Comparison of ENCODE assay signal across 17 cellular contexts in genomic region chr16:48961546-48961945, GRCh38.
DNase-seq lines count a peak whose midpoint lies in the region.
"Had no signal": no experiment of that assay in that cellular context is flagged by ENCODE, and none has a peak within 500 bp of the region (broad histone marks: within the 10 kb centered on the region; RNA-seq: fewer than 3 reads in every experiment).

No MANE protein-coding gene starts in this region.

- H3K79me1 ChIP-seq in trophoblast cell (ENCODE audit: low read length), result no peaks in the 10 kb centered on the region

- peaks cover 6 to 17% of the 10 kb centered on the region in 2 experiments for H3K4me1 ChIP-seq in trophoblast cell (ENCODE audit: control insufficient read depth in 1 of 2, insufficient read depth in 2 of 2, low read length in 2 of 2)
- H3K4me1 ChIP-seq: SJCRH30 had no signal

- H3K4me3 Mint-ChIP-seq in activated CD4-positive, alpha-beta memory T cell treated with anti-CD3 and anti-CD28 coated beads for 36 hours, result no peak overlapping the region
- H3K4me3 Mint-ChIP-seq: HFFc6 had no signal

- intact Hi-C loops in activated CD4-positive, alpha-beta memory T cell treated with anti-CD3 and anti-CD28 coated beads for 36 hours (cut with micrococcal nuclease), result no loop called here

- no peak overlapping the region for H2AK5ac ChIP-seq in trophoblast cell (ENCODE audit: low read length)

- no peak overlapping the region for H4K12ac ChIP-seq in trophoblast cell (ENCODE audit: low read depth, low read length)

- no peak overlapping the region for H3K4me3 ChIP-seq in trophoblast cell (ENCODE audit: low read depth, low read length)
- H3K4me3 ChIP-seq: SJCRH30 had no signal

- H3K27me3 ChIP-seq in trophoblast cell (ENCODE audit: insufficient read depth, low read length), result no peaks in the 10 kb centered on the region
- H3K27me3 ChIP-seq: SJCRH30 had no signal

- H3K4me1 Mint-ChIP-seq in activated CD4-positive, alpha-beta memory T cell treated with anti-CD3 and anti-CD28 coated beads for 36 hours (ENCODE audit: low read depth), result no peaks in the 10 kb centered on the region

- no peaks in the 10 kb centered on the region for H3K36me3 ChIP-seq in trophoblast cell (ENCODE audit: control insufficient read depth in 1 of 2, insufficient read depth in 2 of 2, low read length in 2 of 2)
- H3K36me3 ChIP-seq: SJCRH30 had no signal

- no peak overlapping the region for H3K27ac Mint-ChIP-seq in activated CD4-positive, alpha-beta memory T cell treated with anti-CD3 and anti-CD28 coated beads for 36 hours
- H3K27ac Mint-ChIP-seq: HFFc6 had no signal

- no peak overlapping the region for H3K14ac ChIP-seq in trophoblast cell (ENCODE audit: low read length)

- H3K4me2 ChIP-seq in trophoblast cell (ENCODE audit: low read length), result peak overlapping the region; percentile 15

- H3K9me3 ChIP-seq in trophoblast cell (ENCODE audit: insufficient read depth, low read depth, low read length), result no peaks in the 10 kb centered on the region
- H3K9me3 ChIP-seq: SJCRH30 had no signal

- H2AFZ ChIP-seq in trophoblast cell (ENCODE audit: insufficient read depth, low read length, poor library complexity), result no peak overlapping the region

- no peak overlapping the region for H3K4ac ChIP-seq in trophoblast cell (ENCODE audit: low read depth, low read length)

- peak; percentile 47 for DNase-seq in NCI-H748 (lab: John Stamatoyannopoulos, UW; ENCODE audit: unreplicated experiment)
- no peak for DNase-seq in NCI-H748 treated with DMSO at 0.1 percent for 48 hours (lab: John Stamatoyannopoulos, UW)
- peak; percentile 9 for DNase-seq in NCI-H69 (lab: John Stamatoyannopoulos, UW)
- peak; percentile 29 for DNase-seq in astrocyte of the hippocampus (ENCODE audit: low read depth, low spot score)
- DNase-seq in trophoblast cell, result peak; percentile 12 to 25
- DNase-seq in activated CD4-positive, alpha-beta memory T cell treated with anti-CD3 and anti-CD28 coated beads for 36 hours, result no peak
- DNase-seq in T1000 (lab: John Stamatoyannopoulos, UW), result no peak
- DNase-seq in dermis blood vessel endothelial cell, result no peak
- DNase-seq: 8988T, DND-41, HFFc6, Karpas-422, NCI-H1417 treated with DMSO at 0.1 percent for 48 hours, NCI-H2029, NCI-H2171, NCI-H446, SJCRH30 had no signal

- H4K91ac ChIP-seq in trophoblast cell (ENCODE audit: low read depth, low read length), result no peak overlapping the region

- no peaks in the 10 kb centered on the region for H3K36me3 Mint-ChIP-seq in activated CD4-positive, alpha-beta memory T cell treated with anti-CD3 and anti-CD28 coated beads for 36 hours

- no peak overlapping the region for H2BK120ac ChIP-seq in trophoblast cell (ENCODE audit: insufficient read depth, low read length, poor library complexity)

- no CpG with 5 or more reads among the region's 4 CpGs for whole genome bisulfite sequencing in trophoblast cell (ENCODE audit: extremely low coverage, insufficient coverage, insufficient read length)

- H3K27me3 Mint-ChIP-seq in activated CD4-positive, alpha-beta memory T cell treated with anti-CD3 and anti-CD28 coated beads for 36 hours, result no peaks in the 10 kb centered on the region

- H3K27ac ChIP-seq in trophoblast cell (ENCODE audit: low read depth, low read length), result no peak overlapping the region
- H3K27ac ChIP-seq: SJCRH30 had no signal

- H2BK12ac ChIP-seq in trophoblast cell (ENCODE audit: low read length), result no peak overlapping the region

- H2BK5ac ChIP-seq in trophoblast cell (ENCODE audit: low read depth, low read length, poor library complexity), result no peak overlapping the region

- H3K9ac ChIP-seq in trophoblast cell (ENCODE audit: low read length), result no peak overlapping the region

- H3K23ac ChIP-seq in trophoblast cell (ENCODE audit: low read length), result no peak overlapping the region

- CTCF ChIA-PET in activated CD4-positive, alpha-beta memory T cell treated with anti-CD3 and anti-CD28 coated beads for 36 hours (lab: Charles Lee), result no interaction called here

- H3K9me3 Mint-ChIP-seq in activated CD4-positive, alpha-beta memory T cell treated with anti-CD3 and anti-CD28 coated beads for 36 hours, result peaks cover 2% of the 10 kb centered on the region

- no peak overlapping the region for H3K18ac ChIP-seq in trophoblast cell (ENCODE audit: low read length)

- no peaks in the 10 kb centered on the region for H3K79me2 ChIP-seq in trophoblast cell (ENCODE audit: control insufficient read depth, insufficient read depth, low read length, poor library complexity)

- no peak overlapping the region for H4K8ac ChIP-seq in trophoblast cell (ENCODE audit: low read depth, low read length)

- POLR2A ChIA-PET in activated CD4-positive, alpha-beta memory T cell treated with anti-CD3 and anti-CD28 coated beads for 36 hours (lab: Charles Lee), result no interaction called here

Comparison
In these comparisons a context has a peak if more than half of its experiments do, and no peak if none do; other contexts are left out.
1. DNase-seq: peak in NCI-H748 (single experiment), NCI-H69 (single experiment), astrocyte of the hippocampus (single experiment) and trophoblast cell (2 of 2); none in NCI-H748 treated with DMSO at 0.1 percent for 48 hours (single experiment), activated CD4-positive, alpha-beta memory T cell treated with anti-CD3 and anti-CD28 coated beads for 36 hours (single experiment), T1000 (single experiment) and dermis blood vessel endothelial cell (single experiment).